ENCODE assay signal across 22 cellular contexts in genomic region chr1:110682898-110683297, GRCh38. TPM values are rescaled to one million over a fixed set of nuclear protein-coding genes. Genes with fewer than 3 reads are reported as not detected.
A peak's percentile ranks its signal among the peaks of the same experiment; 100 is the strongest.
DNase-seq lines count a peak whose midpoint lies in the region; ATAC-seq, FAIRE-seq and TF ChIP-seq lines count a peak whose summit lies in the region.
"Had no signal": no experiment of that assay in that cellular context is flagged by ENCODE, and none has a peak within 500 bp of the region (broad histone marks: within the 10 kb centered on the region; RNA-seq: fewer than 3 reads in every experiment).

No MANE protein-coding gene starts in this region.

- H3K79me2 ChIP-seq in PC-3 (ENCODE audit: low read length) = no peaks in the 10 kb centered on the region

- FAIRE-seq in bronchial epithelial cell (lab: Jason Lieb, UNC) = no peak
- FAIRE-seq: A204.1, G401.6, GM12892 had no signal

- POLR2A ChIA-PET in IMR-90 (lab: Charles Lee; ENCODE audit: unreplicated experiment) (no interaction called here), PC-3 (lab: Charles Lee; ENCODE audit: unreplicated experiment) (no interaction called here)

- no peak overlapping the region for H3K23ac ChIP-seq in IMR-90 (ENCODE audit: low read depth, low read length)

- H3K4me3 ChIP-seq in IMR-90 (ENCODE audit: insufficient read depth, low read depth, low read length) (no peak overlapping the region), bronchial epithelial cell (ENCODE audit: low read depth, low read length) (no peak overlapping the region), PC-3 (ENCODE audit: low read length) (no peak overlapping the region)
- H3K4me3 ChIP-seq: BLaER1, GM23338 had no signal

- H3K56ac ChIP-seq in IMR-90 (ENCODE audit: extremely low read depth, insufficient read depth, low read length) = no peak overlapping the region

- no peak overlapping the region for H4K8ac ChIP-seq in IMR-90 (ENCODE audit: low read depth in 2 of 2, low read length in 2 of 2)

- no peaks in the 10 kb centered on the region for H3K9me2 ChIP-seq in PC-3 (replicated peaks; ENCODE audit: low read length)

- intact Hi-C loops in IMR-90 (cut with micrococcal nuclease) (no loop called here), PC-3 (cut with micrococcal nuclease) (no loop called here)

- no peak for TF ChIP-seq RAD21 in IMR-90 (IDR thresholded peaks at IDR 0.05; ENCODE audit: low read length)

- H4K20me1 ChIP-seq in IMR-90 (ENCODE audit: insufficient read depth, low read length) (no peaks in the 10 kb centered on the region), PC-3 (ENCODE audit: low read length) (no peaks in the 10 kb centered on the region)
- H4K20me1 ChIP-seq: BLaER1 had no signal

- no CpG with 5 or more reads among the region's 1 CpG for WGBS in IMR-90 (ENCODE audit: extremely low coverage in 2 of 2, insufficient read length in 1 of 2), 2 experiments

- no peaks in the 10 kb centered on the region for H3K36me3 ChIP-seq in IMR-90 (ENCODE audit: control insufficient read depth, insufficient read depth, low read length)
- H3K36me3 ChIP-seq in bronchial epithelial cell (ENCODE audit: control insufficient read depth, insufficient read depth, low read length) = no peaks in the 10 kb centered on the region
- no peaks in the 10 kb centered on the region for H3K36me3 ChIP-seq in PC-3 (ENCODE audit: low read depth, low read length)
- H3K36me3 ChIP-seq: BLaER1 had no signal

- in situ Hi-C loops in IMR-90 (cut with MboI; ENCODE audit: low sequenced_read_pairs) = no loop called here

- H4K91ac ChIP-seq in IMR-90 (ENCODE audit: insufficient read depth, low read depth, low read length) = no peak overlapping the region

- no peak overlapping the region for H2AFZ ChIP-seq in IMR-90 (replicated peaks; ENCODE audit: low read length, poor library complexity)
- H2AFZ ChIP-seq in PC-3 (ENCODE audit: low read length) = no peak overlapping the region
- H2AFZ ChIP-seq: GM23338 had no signal

- no peaks in the 10 kb centered on the region for H3K79me1 ChIP-seq in IMR-90 (ENCODE audit: low read depth in 1 of 2, low read length in 2 of 2)

- CTCF ChIA-PET in IMR-90 (lab: Yijun Ruan, JAX) = no interaction called here
- CTCF ChIA-PET in PC-3 (lab: Charles Lee) = no interaction called here

- H2AK9ac ChIP-seq in IMR-90 (replicated peaks; ENCODE audit: low read depth, low read length, poor library complexity) = no peak overlapping the region

- no peak overlapping the region for H2AK5ac ChIP-seq in IMR-90 (ENCODE audit: low read depth, low read length)

- no peak for ATAC-seq in IMR-90 (ENCODE audit: low read depth)
- ATAC-seq in PC-3 = no peak
- ATAC-seq: CD8-positive, alpha-beta T cell; GM23338 had no signal

- H2BK120ac ChIP-seq in IMR-90 (ENCODE audit: low read depth, low read length) = no peak overlapping the region

- H3K14ac ChIP-seq in IMR-90 (replicated peaks; ENCODE audit: low read depth, low read length) = no peak overlapping the region

- H2BK20ac ChIP-seq in IMR-90 (ENCODE audit: low read depth, low read length) = no peak overlapping the region

- no peak overlapping the region for H4K5ac ChIP-seq in IMR-90 (ENCODE audit: low read depth, low read length)

- H3K4me1 ChIP-seq in IMR-90 (ENCODE audit: control insufficient read depth, insufficient read depth, low read length) (peaks cover 6% of the 10 kb centered on the region; the same call in 1 of the 2 replicates), PC-3 (ENCODE audit: insufficient read depth, low read length) (peaks cover 12% of the 10 kb centered on the region)
- H3K4me1 ChIP-seq: Caco-2 had no signal

- H3K4ac ChIP-seq in IMR-90 (ENCODE audit: low read depth, low read length) = no peak overlapping the region

- H3K9me1 ChIP-seq in IMR-90 (ENCODE audit: insufficient read depth, low read length) = no peaks in the 10 kb centered on the region

- DNase-seq in NCI-H1105 treated with DMSO at 0.1 percent for 48 hours (lab: John Stamatoyannopoulos, UW) (peak; percentile 58), NCI-H1105 (lab: John Stamatoyannopoulos, UW) (no peak), NCI-H748 treated with DMSO at 0.1 percent for 48 hours (lab: John Stamatoyannopoulos, UW) (peak; percentile 22), NCI-H748 (lab: John Stamatoyannopoulos, UW; ENCODE audit: unreplicated experiment) (no peak), IMR-90 (no peak), bronchial epithelial cell (ENCODE audit: low read depth) (peak; percentile 3), T-helper 9 cell (no peak), PC-3 (no peak)
- DNase-seq: Caco-2; CD4-positive, CD25-positive, alpha-beta regulatory T cell; CD8-positive, alpha-beta T cell; DMS153; DND-41; H9 had no signal

- no TSS peak for BruUV-seq in IMR-90 (replicated peaks; lab: Mats Ljungman, UMichigan)
- no TSS peak for BruUV-seq in PC-3 (replicated peaks; lab: Mats Ljungman, UMichigan)

- H3K18ac ChIP-seq in IMR-90 (ENCODE audit: low read depth, low read length) = no peak overlapping the region

- no peaks in the 10 kb centered on the region for H3K9me3 ChIP-seq in IMR-90 (ENCODE audit: control insufficient read depth, insufficient read depth, low read length)
- H3K9me3 ChIP-seq in PC-3 (ENCODE audit: low read length) = no peaks in the 10 kb centered on the region
- H3K9me3 ChIP-seq: BLaER1, Caco-2 had no signal

- no peak overlapping the region for H2BK15ac ChIP-seq in IMR-90 (ENCODE audit: low read depth, low read length)

- H3K4me2 ChIP-seq in IMR-90 (ENCODE audit: low read depth, low read length) (no peak overlapping the region), PC-3 (ENCODE audit: low read length) (no peak overlapping the region)
- H3K4me2 ChIP-seq: BLaER1, GM23338 had no signal

- TF ChIP-seq CTCF in IMR-90 (conservative IDR thresholded peaks at IDR 0.05; ENCODE audit: low read depth, low read length) = no peak
- TF ChIP-seq CTCF in bronchial epithelial cell (IDR thresholded peaks at IDR 0.05; ENCODE audit: insufficient read depth, low read length, severe bottlenecking) = no peak
- no peak for TF ChIP-seq CTCF in PC-3 (conservative IDR thresholded peaks at IDR 0.05; ENCODE audit: low read depth, low read length)

- no peak for TF ChIP-seq POLR2A in IMR-90 (IDR thresholded peaks at IDR 0.05; ENCODE audit: low read depth, low read length)

- H3K9ac ChIP-seq in IMR-90 (ENCODE audit: low read depth, low read length) = no peak overlapping the region
- no peak overlapping the region for H3K9ac ChIP-seq in PC-3 (ENCODE audit: low read length)
- H3K9ac ChIP-seq: BLaER1 had no signal

- H3K27me3 ChIP-seq in IMR-90 (ENCODE audit: control insufficient read depth, insufficient read depth, low read length) (no peaks in the 10 kb centered on the region), bronchial epithelial cell (ENCODE audit: control insufficient read depth, insufficient read depth, low read length) (no peaks in the 10 kb centered on the region), PC-3 (ENCODE audit: low read length) (peaks cover 12% of the 10 kb centered on the region; the same call in 1 of the 2 replicates)
- H3K27me3 ChIP-seq: BLaER1 had no signal

- H2BK5ac ChIP-seq in IMR-90 (ENCODE audit: low read depth, low read length, poor library complexity, severe bottlenecking) = no peak overlapping the region

- peaks cover 5% of the 10 kb centered on the region for H3F3A ChIP-seq in PC-3 (ENCODE audit: low read length, unreplicated experiment)

- dilution Hi-C loops in IMR-90 (cut with HindIII; ENCODE audit: low sequenced_read_pairs, unreplicated experiment) = no loop called here

- H3K27ac ChIP-seq in IMR-90 (ENCODE audit: insufficient read depth, low read length) (no peak overlapping the region), PC-3 (ENCODE audit: low read length) (no peak overlapping the region)
- H3K27ac ChIP-seq: 22Rv1, BLaER1, C4-2B had no signal

TF ChIP-seq in IMR-90, 13 proteins besides CTCF, POLR2A, EP300 and RAD21:
- TF ChIP-seq CEBPB (IDR thresholded peaks at IDR 0.05; ENCODE audit: low read depth, low read length) = peak; percentile 35; the same call in 1 of the 2 replicates
- TF ChIP-seq CHD1 (IDR thresholded peaks at IDR 0.05; ENCODE audit: low read depth, low read length) = no peak
TF ChIP-seq in IMR-90: peak in this region for 1.

RNA-seq across cellular contexts. Expression of gene KCNA3, which starts 8.2 kb away (rescaled TPM):
- total RNA-seq in IMR-90 (2012; rRNA removed) (under 0.01 TPM in 2 replicates), bronchial epithelial cell (not detected in 2 replicates), PC-3 (2014; rRNA removed) (not detected in 2 replicates)
- 0.09 TPM in 1 of 2 replicates, not detected in the other for polyA plus RNA-seq in IMR-90 (2012; rRNA removed)
- 0.01 and 0.04 TPM in 2 replicates for polyA plus RNA-seq in IMR-90 (2012; cell fraction: cytosol; rRNA removed)
- polyA plus RNA-seq in IMR-90 (2012; cell fraction: nucleus; rRNA removed; ENCODE audit: low replicate concordance) = 0.02 TPM in 1 of 2 replicates, not detected in the other
- total RNA-seq: Caco-2, H4 had no signal

Comparison
In these comparisons a context has a peak if more than half of its experiments do, and no peak if none do; other contexts are left out.
1. DNase-seq: peak in NCI-H1105 treated with DMSO at 0.1 percent for 48 hours (single experiment), NCI-H748 treated with DMSO at 0.1 percent for 48 hours (single experiment) and bronchial epithelial cell (single experiment); none in NCI-H1105 (single experiment), NCI-H748 (single experiment), IMR-90 (single experiment), T-helper 9 cell (single experiment) and PC-3 (single experiment).